In genomic region chr1:234845097-234845660, GRCh38 we compare ENCODE assay signal across 13 cellular contexts.
DNase-seq lines count a peak whose midpoint lies in the region; ATAC-seq lines count a peak whose summit lies in the region.
"Had no signal": no experiment of that assay in that cellular context is flagged by ENCODE, and none has a peak within 500 bp of the region (broad histone marks: within the 10 kb centered on the region; RNA-seq: fewer than 3 reads in every experiment).

No MANE protein-coding gene starts in this region.

- peaks cover 29 to 34% of the 10 kb centered on the region in 2 donors for H3K4me1 Mint-ChIP-seq in effector memory CD8-positive, alpha-beta T cell (ENCODE audit: low read depth in 2 of 2)
- H3K4me1 Mint-ChIP-seq in stimulated activated naive CD8-positive, alpha-beta T cell treated with anti-CD3 and anti-CD28 coated beads, Interleukin-15, Interleukin-2, amounts not matched to agents 100 ng/mL and 50 ng/mL, for 24 hours (ENCODE audit: low read depth) = peaks cover 97% of the 10 kb centered on the region

- peak overlapping the region; percentile 38 to 72 for H3K27ac Mint-ChIP-seq in effector memory CD8-positive, alpha-beta T cell
- peak overlapping the region; percentile 97 for H3K27ac Mint-ChIP-seq in stimulated activated naive CD8-positive, alpha-beta T cell treated with anti-CD3 and anti-CD28 coated beads, Interleukin-15, Interleukin-2, amounts not matched to agents 100 ng/mL and 50 ng/mL, for 24 hours

- H3K9me3 Mint-ChIP-seq in effector memory CD8-positive, alpha-beta T cell = no peaks in the 10 kb centered on the region
- H3K9me3 Mint-ChIP-seq in stimulated activated naive CD8-positive, alpha-beta T cell treated with anti-CD3 and anti-CD28 coated beads, Interleukin-15, Interleukin-2, amounts not matched to agents 100 ng/mL and 50 ng/mL, for 24 hours = no peaks in the 10 kb centered on the region

- H3K4me3 Mint-ChIP-seq in effector memory CD8-positive, alpha-beta T cell = peak overlapping the region; percentile 51 to 59
- peak overlapping the region; percentile 65 for H3K4me3 Mint-ChIP-seq in stimulated activated naive CD8-positive, alpha-beta T cell treated with anti-CD3 and anti-CD28 coated beads, Interleukin-15, Interleukin-2, amounts not matched to agents 100 ng/mL and 50 ng/mL, for 24 hours

- DNase-seq in activated gamma-delta T cell treated with Interleukin-2 at 50 U/mL for 16 hours (peak; percentile 13), activated gamma-delta T cell (lab: John Stamatoyannopoulos, UW) (no peak), activated T-cell treated with anti-CD3 and anti-CD28 coated beads for 24 hours (ENCODE audit: low read depth) (peak; percentile 33), NCI-H1105 treated with DMSO at 0.1 percent for 48 hours (lab: John Stamatoyannopoulos, UW) (no peak), NK-92 (lab: John Stamatoyannopoulos, UW; ENCODE audit: unreplicated experiment) (no peak), NCI-H2196 (lab: John Stamatoyannopoulos, UW; ENCODE audit: unreplicated experiment) (no peak)
- peak; percentile 15 to 40 (median 30) for DNase-seq in effector memory CD8-positive, alpha-beta T cell
- DNase-seq: GOT3, NCI-H446, thyroid gland, WERI-Rb-1 had no signal

- H3K27me3 Mint-ChIP-seq in effector memory CD8-positive, alpha-beta T cell = no peaks in the 10 kb centered on the region
- no peaks in the 10 kb centered on the region for H3K27me3 Mint-ChIP-seq in stimulated activated naive CD8-positive, alpha-beta T cell treated with anti-CD3 and anti-CD28 coated beads, Interleukin-15, Interleukin-2, amounts not matched to agents 100 ng/mL and 50 ng/mL, for 24 hours

- ATAC-seq in effector memory CD8-positive, alpha-beta T cell (replicated peaks) = peak; percentile 84
- ATAC-seq: sciatic nerve had no signal

- no peaks in the 10 kb centered on the region for H3K36me3 Mint-ChIP-seq in effector memory CD8-positive, alpha-beta T cell (ENCODE audit: insufficient read depth)
- no peaks in the 10 kb centered on the region for H3K36me3 Mint-ChIP-seq in stimulated activated naive CD8-positive, alpha-beta T cell treated with anti-CD3 and anti-CD28 coated beads, Interleukin-15, Interleukin-2, amounts not matched to agents 100 ng/mL and 50 ng/mL, for 24 hours (ENCODE audit: low read depth)

Comparison
In these comparisons a context has a peak if more than half of its experiments do, and no peak if none do; other contexts are left out.
1. DNase-seq: peak in activated gamma-delta T cell treated with Interleukin-2 at 50 U/mL for 16 hours (single experiment), activated T-cell treated with anti-CD3 and anti-CD28 coated beads for 24 hours (single experiment) and effector memory CD8-positive, alpha-beta T cell (3 of 3); none in activated gamma-delta T cell (single experiment), NCI-H1105 treated with DMSO at 0.1 percent for 48 hours (single experiment), NK-92 (single experiment) and NCI-H2196 (single experiment).